Comparison of ENCODE assay signal across 1 cellular context in genomic region chr20:64050261-64051032, GRCh38.
A peak's percentile ranks its signal among the peaks of the same experiment; 100 is the strongest.
TF ChIP-seq lines count a peak whose summit lies in the region.

No MANE protein-coding gene starts in this region.

TF ChIP-seq in HepG2, 621 proteins besides CTCF, POLR2A, EP300 and RAD21 (continues in another document):
- TF ChIP-seq ZNF747 (CRISPR knock-in tag; IDR thresholded peaks at IDR 0.05; ENCODE audit: borderline replicate concordance): peak; percentile 80; the same call in 1 of the 2 replicates
- peak; percentile 82; the same call in 1 of the 2 replicates for TF ChIP-seq MXD4 (CRISPR knock-in tag; IDR thresholded peaks at IDR 0.05)
- no peak for TF ChIP-seq NFATC3 (CRISPR knock-in tag; IDR thresholded peaks at IDR 0.05)
- TF ChIP-seq ZNF770 (CRISPR knock-in tag; IDR thresholded peaks at IDR 0.05): peak; percentile 68; the same call in 1 of the 2 replicates
- TF ChIP-seq TBX3 (IDR thresholded peaks at IDR 0.05; ENCODE audit: borderline replicate concordance): no peak
- TF ChIP-seq THYN1 (CRISPR knock-in tag; IDR thresholded peaks at IDR 0.05; ENCODE audit: borderline replicate concordance, low read depth): peak; percentile 98; the same call in 1 of the 2 replicates
- TF ChIP-seq, protein P1, sequence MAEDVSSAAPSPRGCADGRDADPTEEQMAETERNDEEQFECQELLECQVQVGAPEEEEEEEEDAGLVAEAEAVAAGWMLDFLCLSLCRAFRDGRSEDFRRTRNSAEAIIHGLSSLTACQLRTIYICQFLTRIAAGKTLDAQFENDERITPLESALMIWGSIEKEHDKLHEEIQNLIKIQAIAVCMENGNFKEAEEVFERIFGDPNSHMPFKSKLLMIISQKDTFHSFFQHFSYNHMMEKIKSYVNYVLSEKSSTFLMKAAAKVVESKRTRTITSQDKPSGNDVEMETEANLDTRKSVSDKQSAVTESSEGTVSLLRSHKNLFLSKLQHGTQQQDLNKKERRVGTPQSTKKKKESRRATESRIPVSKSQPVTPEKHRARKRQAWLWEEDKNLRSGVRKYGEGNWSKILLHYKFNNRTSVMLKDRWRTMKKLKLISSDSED (CRISPR knock-in tag; IDR thresholded peaks at IDR 0.05): 0 out of 2 replicates have a peak, but pooled peaks have one; percentile 18
- peak; percentile 65; the same call in 1 of the 2 replicates for TF ChIP-seq ZNF367 (CRISPR knock-in tag; IDR thresholded peaks at IDR 0.05; ENCODE audit: borderline replicate concordance)
- peak; percentile 95 for TF ChIP-seq SMYD3 (CRISPR knock-in tag; IDR thresholded peaks at IDR 0.05)
- TF ChIP-seq BCL6 (CRISPR knock-in tag; IDR thresholded peaks at IDR 0.05): no peak
- TF ChIP-seq SNAPC2 (CRISPR knock-in tag; IDR thresholded peaks at IDR 0.05): peak; percentile 97
- TF ChIP-seq ZNF30 (CRISPR knock-in tag; IDR thresholded peaks at IDR 0.05): 0 out of 2 replicates have a peak, but pooled peaks have one; percentile 22
- peak; percentile 49; the same call in 1 of the 2 replicates for TF ChIP-seq MIER2 (CRISPR knock-in tag; IDR thresholded peaks at IDR 0.05)
- peak; percentile 95 for TF ChIP-seq ZNF788 (CRISPR knock-in tag; IDR thresholded peaks at IDR 0.05; ENCODE audit: borderline replicate concordance)
- TF ChIP-seq ZFP37 (CRISPR knock-in tag; IDR thresholded peaks at IDR 0.05; ENCODE audit: borderline replicate concordance): peak; percentile 94
- no peak for TF ChIP-seq SRY (CRISPR knock-in tag; IDR thresholded peaks at IDR 0.05)
- no peak for TF ChIP-seq MAFK (conservative IDR thresholded peaks at IDR 0.05 in 1 of 2, IDR thresholded peaks at IDR 0.05 in 1 of 2; ENCODE audit: low read length in 2 of 2)
- TF ChIP-seq, protein P2, sequence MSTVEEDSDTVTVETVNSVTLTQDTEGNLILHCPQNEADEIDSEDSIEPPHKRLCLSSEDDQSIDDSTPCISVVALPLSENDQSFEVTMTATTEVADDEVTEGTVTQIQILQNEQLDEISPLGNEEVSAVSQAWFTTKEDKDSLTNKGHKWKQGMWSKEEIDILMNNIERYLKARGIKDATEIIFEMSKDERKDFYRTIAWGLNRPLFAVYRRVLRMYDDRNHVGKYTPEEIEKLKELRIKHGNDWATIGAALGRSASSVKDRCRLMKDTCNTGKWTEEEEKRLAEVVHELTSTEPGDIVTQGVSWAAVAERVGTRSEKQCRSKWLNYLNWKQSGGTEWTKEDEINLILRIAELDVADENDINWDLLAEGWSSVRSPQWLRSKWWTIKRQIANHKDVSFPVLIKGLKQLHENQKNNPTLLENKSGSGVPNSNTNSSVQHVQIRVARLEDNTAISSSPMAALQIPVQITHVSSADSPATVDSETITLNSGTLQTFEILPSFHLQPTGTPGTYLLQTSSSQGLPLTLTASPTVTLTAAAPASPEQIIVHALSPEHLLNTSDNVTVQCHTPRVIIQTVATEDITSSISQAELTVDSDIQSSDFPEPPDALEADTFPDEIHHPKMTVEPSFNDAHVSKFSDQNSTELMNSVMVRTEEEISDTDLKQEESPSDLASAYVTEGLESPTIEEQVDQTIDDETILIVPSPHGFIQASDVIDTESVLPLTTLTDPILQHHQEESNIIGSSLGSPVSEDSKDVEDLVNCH (CRISPR knock-in tag; IDR thresholded peaks at IDR 0.05): no peak
- no peak for TF ChIP-seq ZFP82 (CRISPR knock-in tag; IDR thresholded peaks at IDR 0.05; ENCODE audit: borderline replicate concordance)
- peak; percentile 54; the same call in 1 of the 2 replicates for TF ChIP-seq EEA1 (CRISPR knock-in tag; IDR thresholded peaks at IDR 0.05; ENCODE audit: borderline replicate concordance)
- TF ChIP-seq ZNF44 (CRISPR knock-in tag; IDR thresholded peaks at IDR 0.05): no peak
- peak; percentile 90 for TF ChIP-seq ZNF800 (CRISPR knock-in tag; IDR thresholded peaks at IDR 0.05)
- peak; percentile 33; the same call in 1 of the 2 replicates for TF ChIP-seq NRL (CRISPR knock-in tag; IDR thresholded peaks at IDR 0.05; ENCODE audit: borderline replicate concordance)
- TF ChIP-seq ZFX (CRISPR knock-in tag; IDR thresholded peaks at IDR 0.05; ENCODE audit: low read depth): peak; percentile 97
- peak; percentile 61 for TF ChIP-seq FOXC1 (CRISPR knock-in tag; IDR thresholded peaks at IDR 0.05; ENCODE audit: borderline replicate concordance)
- TF ChIP-seq ZNF451 (CRISPR knock-in tag; IDR thresholded peaks at IDR 0.05): peak; percentile 65; the same call in 1 of the 2 replicates
- TF ChIP-seq CCAR2 (optimal IDR thresholded peaks at IDR 0.05; ENCODE audit: low read depth, low read length): no peak
- no peak for TF ChIP-seq LCORL (IDR thresholded peaks at IDR 0.05)
- peak; percentile 86 for TF ChIP-seq LCORL (CRISPR knock-in tag; IDR thresholded peaks at IDR 0.05)
- no peak for TF ChIP-seq ARID3A (IDR thresholded peaks at IDR 0.05; ENCODE audit: low read depth, low read length)
- TF ChIP-seq FOXK1 (CRISPR knock-in tag; IDR thresholded peaks at IDR 0.05; ENCODE audit: borderline replicate concordance, low read depth): peak; percentile 64; the same call in 1 of the 2 replicates
- TF ChIP-seq IKZF4 (CRISPR knock-in tag; IDR thresholded peaks at IDR 0.05; ENCODE audit: borderline replicate concordance, low read depth, not compliant biosample characterization): peak; percentile 81
- TF ChIP-seq, protein P3, sequence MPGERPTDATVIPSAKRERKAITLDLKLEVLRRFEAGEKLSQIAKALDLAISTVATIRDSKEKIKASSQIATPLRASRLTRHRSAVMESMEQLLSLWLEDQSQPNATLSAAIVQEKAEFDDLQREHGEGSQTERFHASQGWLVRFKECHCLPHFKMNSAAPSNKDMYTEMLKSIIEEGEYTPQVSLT (CRISPR knock-in tag; IDR thresholded peaks at IDR 0.05; ENCODE audit: borderline replicate concordance, low read depth): no peak; the same call in 1 of the 2 replicates
- TF ChIP-seq REXO4 (CRISPR knock-in tag; IDR thresholded peaks at IDR 0.05; ENCODE audit: borderline replicate concordance): 0 out of 2 replicates have a peak, but pooled peaks have one; percentile 14
- TF ChIP-seq SP1 (IDR thresholded peaks at IDR 0.05): no peak
- peak; percentile 44 for TF ChIP-seq SP1 (CRISPR knock-in tag; IDR thresholded peaks at IDR 0.05)
- peak; percentile 66 for TF ChIP-seq ZNF777 (CRISPR knock-in tag; IDR thresholded peaks at IDR 0.05)
- no peak for TF ChIP-seq ZNF343 (CRISPR knock-in tag; IDR thresholded peaks at IDR 0.05)
- no peak for TF ChIP-seq TOE1 (CRISPR knock-in tag; IDR thresholded peaks at IDR 0.05)
- TF ChIP-seq, protein P4, sequence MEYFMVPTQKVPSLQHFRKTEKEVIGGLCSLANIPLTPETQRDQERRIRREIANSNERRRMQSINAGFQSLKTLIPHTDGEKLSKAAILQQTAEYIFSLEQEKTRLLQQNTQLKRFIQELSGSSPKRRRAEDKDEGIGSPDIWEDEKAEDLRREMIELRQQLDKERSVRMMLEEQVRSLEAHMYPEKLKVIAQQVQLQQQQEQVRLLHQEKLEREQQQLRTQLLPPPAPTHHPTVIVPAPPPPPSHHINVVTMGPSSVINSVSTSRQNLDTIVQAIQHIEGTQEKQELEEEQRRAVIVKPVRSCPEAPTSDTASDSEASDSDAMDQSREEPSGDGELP (IDR thresholded peaks at IDR 0.05; ENCODE audit: borderline replicate concordance, low read depth): no peak
- no peak for TF ChIP-seq HNRNPUL1 (IDR thresholded peaks at IDR 0.05; ENCODE audit: low read depth, low read length)
- no peak for TF ChIP-seq JDP2 (CRISPR knock-in tag; IDR thresholded peaks at IDR 0.05; ENCODE audit: borderline replicate concordance)
- TF ChIP-seq, protein P5, sequence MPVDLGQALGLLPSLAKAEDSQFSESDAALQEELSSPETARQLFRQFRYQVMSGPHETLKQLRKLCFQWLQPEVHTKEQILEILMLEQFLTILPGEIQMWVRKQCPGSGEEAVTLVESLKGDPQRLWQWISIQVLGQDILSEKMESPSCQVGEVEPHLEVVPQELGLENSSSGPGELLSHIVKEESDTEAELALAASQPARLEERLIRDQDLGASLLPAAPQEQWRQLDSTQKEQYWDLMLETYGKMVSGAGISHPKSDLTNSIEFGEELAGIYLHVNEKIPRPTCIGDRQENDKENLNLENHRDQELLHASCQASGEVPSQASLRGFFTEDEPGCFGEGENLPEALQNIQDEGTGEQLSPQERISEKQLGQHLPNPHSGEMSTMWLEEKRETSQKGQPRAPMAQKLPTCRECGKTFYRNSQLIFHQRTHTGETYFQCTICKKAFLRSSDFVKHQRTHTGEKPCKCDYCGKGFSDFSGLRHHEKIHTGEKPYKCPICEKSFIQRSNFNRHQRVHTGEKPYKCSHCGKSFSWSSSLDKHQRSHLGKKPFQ (CRISPR knock-in tag; IDR thresholded peaks at IDR 0.05; ENCODE audit: insufficient replicate concordance): peak; percentile 78
- TF ChIP-seq DRAP1 (CRISPR knock-in tag; IDR thresholded peaks at IDR 0.05): no peak; the same call in none of the 2 replicates
- TF ChIP-seq RXRB (CRISPR knock-in tag; IDR thresholded peaks at IDR 0.05; ENCODE audit: borderline replicate concordance): peak; percentile 50; the same call in 1 of the 2 replicates
- TF ChIP-seq CHCHD3 (CRISPR knock-in tag; IDR thresholded peaks at IDR 0.05): peak; percentile 62; the same call in 1 of the 2 replicates
- no peak for TF ChIP-seq HNRNPH1 (optimal IDR thresholded peaks at IDR 0.05; ENCODE audit: low read depth, low read length)
- TF ChIP-seq NFKB2 (CRISPR knock-in tag; IDR thresholded peaks at IDR 0.05; ENCODE audit: borderline replicate concordance): peak; percentile 80; the same call in 1 of the 2 replicates
- peak; percentile 63; the same call in 1 of the 2 replicates for TF ChIP-seq ZNF574 (CRISPR knock-in tag; IDR thresholded peaks at IDR 0.05)
- TF ChIP-seq TFDP1 (CRISPR knock-in tag; IDR thresholded peaks at IDR 0.05; ENCODE audit: borderline replicate concordance): peak; percentile 44
